19 cellular contexts compared by ENCODE assay signal in the genomic region with DNA sequence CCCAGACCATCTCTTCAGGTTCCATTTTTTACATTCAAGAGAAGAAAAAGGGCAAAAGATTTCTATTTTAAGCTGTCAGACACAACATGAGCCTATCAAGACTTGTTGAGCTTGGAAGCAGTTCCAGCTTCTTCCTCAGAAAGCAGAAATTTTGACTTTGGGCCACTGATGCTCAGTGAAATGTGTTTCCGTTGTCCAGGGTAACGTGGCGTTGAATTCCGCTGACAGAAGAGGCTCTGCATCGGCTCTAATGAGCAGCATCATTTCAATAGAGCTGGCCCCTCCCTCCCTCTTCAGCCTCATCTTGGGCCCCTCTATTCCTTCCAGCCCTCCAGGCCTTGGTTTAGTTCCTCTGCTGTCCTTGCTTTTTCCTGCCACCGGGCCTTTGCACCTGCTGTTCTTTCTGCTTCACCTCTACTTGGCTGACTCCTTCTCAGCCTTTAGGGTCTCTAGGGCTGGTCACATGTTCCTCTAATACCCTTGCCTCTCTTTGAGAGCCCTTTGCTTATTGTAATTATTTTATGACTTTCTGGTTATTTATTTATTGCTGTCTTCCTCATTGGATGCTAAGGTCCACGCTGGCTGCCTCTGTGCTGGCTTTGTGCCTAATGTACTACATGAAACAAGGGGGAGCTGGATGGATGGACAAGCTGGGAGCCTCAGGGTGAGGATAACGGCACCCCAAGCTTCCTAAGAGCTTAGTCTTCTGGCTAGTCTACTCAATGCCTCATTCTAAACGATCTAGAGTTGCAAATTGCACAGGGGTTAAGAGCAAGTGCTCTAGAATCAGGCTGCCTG.
DNase-seq lines count a peak whose midpoint lies in the region; ATAC-seq and TF ChIP-seq lines count a peak whose summit lies in the region.
"Had no signal": no experiment of that assay in that cellular context is flagged by ENCODE, and none has a peak within 500 bp of the region (broad histone marks: within the 10 kb centered on the region; RNA-seq: fewer than 3 reads in every experiment).

No MANE protein-coding gene starts in this region.

- H3K4me3 Mint-ChIP-seq in CD8-positive, alpha-beta memory T cell: no peak overlapping the region
- H3K4me3 Mint-ChIP-seq: stimulated activated naive CD8-positive, alpha-beta T cell treated with anti-CD3 and anti-CD28 coated beads, Interleukin-15, Interleukin-2, amounts not matched to agents 100 ng/mL and 50 ng/mL, for 24 hours had no signal

- no peak overlapping the region for H3K27ac ChIP-seq in CD8-positive, alpha-beta memory T cell (ENCODE audit: low read depth, low read length)
- H3K27ac ChIP-seq in coronary artery (peak overlapping the region; percentile 66 to 70), neutrophil (peak overlapping the region; percentile 48)
- H3K27ac ChIP-seq: PC-9, sigmoid colon, upper lobe of left lung had no signal

- H3K27me3 Mint-ChIP-seq in CD8-positive, alpha-beta memory T cell: no peaks in the 10 kb centered on the region
- H3K27me3 Mint-ChIP-seq: stimulated activated naive CD8-positive, alpha-beta T cell treated with anti-CD3 and anti-CD28 coated beads, Interleukin-15, Interleukin-2, amounts not matched to agents 100 ng/mL and 50 ng/mL, for 24 hours had no signal

- H3K27ac Mint-ChIP-seq in CD8-positive, alpha-beta memory T cell: peak overlapping the region in 6 of 8 donors; percentile 35 to 79 (median 50)
- H3K27ac Mint-ChIP-seq: stimulated activated naive CD8-positive, alpha-beta T cell treated with anti-CD3 and anti-CD28 coated beads, Interleukin-15, Interleukin-2, amounts not matched to agents 100 ng/mL and 50 ng/mL, for 24 hours had no signal

- POLR2A ChIA-PET in CD8-positive, alpha-beta memory T cell (lab: Charles Lee): no interaction called here

- H3K36me3 ChIP-seq in CD8-positive, alpha-beta memory T cell (ENCODE audit: insufficient read depth, low read length): no peaks in the 10 kb centered on the region
- H3K36me3 ChIP-seq in neutrophil: no peaks in the 10 kb centered on the region
- H3K36me3 ChIP-seq: heart left ventricle, sigmoid colon, upper lobe of left lung had no signal

- H3K27me3 ChIP-seq in CD8-positive, alpha-beta memory T cell (ENCODE audit: insufficient read depth, low read length, poor library complexity, severe bottlenecking): no peaks in the 10 kb centered on the region
- no peaks in the 10 kb centered on the region for H3K27me3 ChIP-seq in neutrophil
- H3K27me3 ChIP-seq: heart left ventricle, sigmoid colon, upper lobe of left lung had no signal

- TF ChIP-seq CTCF in coronary artery (IDR thresholded peaks at IDR 0.05): no peak
- no peak for TF ChIP-seq CTCF in neutrophil (IDR thresholded peaks at IDR 0.05)

- H3K9me3 ChIP-seq in CD8-positive, alpha-beta memory T cell (ENCODE audit: low read length): no peaks in the 10 kb centered on the region
- H3K9me3 ChIP-seq in neutrophil: no peaks in the 10 kb centered on the region
- H3K9me3 ChIP-seq: heart left ventricle, sigmoid colon, upper lobe of left lung had no signal

- CTCF ChIA-PET in CD8-positive, alpha-beta memory T cell (lab: Charles Lee): interaction anchor here (1.0 to 2.1 kb wide), 2 partner anchors 172 to 247 kb away, joined by 3 to 10 read pairs; partner anchors contain the start of gene CHST11

- DNase-seq in NCI-H748 (lab: John Stamatoyannopoulos, UW; ENCODE audit: unreplicated experiment) (peak; percentile 9), NCI-H748 treated with DMSO at 0.1 percent for 48 hours (lab: John Stamatoyannopoulos, UW) (no peak), coronary artery (ENCODE audit: low spot score) (no peak), NCI-H1417 (lab: John Stamatoyannopoulos, UW) (no peak)
- DNase-seq in CD8-positive, alpha-beta memory T cell: no peak
- no peak for DNase-seq in activated CD4-positive, CD25-positive, alpha-beta regulatory T cell (lab: John Stamatoyannopoulos, UW)
- DNase-seq: activated CD8-positive, alpha-beta memory T cell treated with anti-CD3 and anti-CD28 coated beads for 24 hours; anterior cingulate cortex; GF-D8; H7; heart left ventricle; NCI-H774; PC-9; sigmoid colon; upper lobe of left lung had no signal

- H3K36me3 Mint-ChIP-seq in CD8-positive, alpha-beta memory T cell: peaks cover 0 to 28% (median 5%) of the 10 kb centered on the region in 3 donors

- ATAC-seq in GM21619 (IDR thresholded peaks at IDR 0.05; ENCODE audit: unreplicated experiment): no peak
- ATAC-seq: activated CD4-positive, CD25-positive, alpha-beta regulatory T cell treated with anti-CD3 and anti-CD28 coated beads, Interleukin-2, amount 50 U/mL, for 24 hours had no signal

- no peaks in the 10 kb centered on the region for H3K9me3 Mint-ChIP-seq in CD8-positive, alpha-beta memory T cell
- H3K9me3 Mint-ChIP-seq: stimulated activated naive CD8-positive, alpha-beta T cell treated with anti-CD3 and anti-CD28 coated beads, Interleukin-15, Interleukin-2, amounts not matched to agents 100 ng/mL and 50 ng/mL, for 24 hours had no signal

- no peak overlapping the region for H3K4me3 ChIP-seq in CD8-positive, alpha-beta memory T cell (ENCODE audit: low read length)
- H3K4me3 ChIP-seq in coronary artery (no peak overlapping the region), neutrophil (ENCODE audit: low read depth in 1 of 2, low read length in 1 of 2) (no peak overlapping the region)
- H3K4me3 ChIP-seq: heart left ventricle, PC-9, sigmoid colon, upper lobe of left lung had no signal

- peaks cover 69 to 90% (median 80%) of the 10 kb centered on the region in 3 donors for H3K4me1 Mint-ChIP-seq in CD8-positive, alpha-beta memory T cell

- no peaks in the 10 kb centered on the region for H3K4me1 ChIP-seq in CD8-positive, alpha-beta memory T cell (ENCODE audit: insufficient read depth, low read length)
- peaks cover 11 to 15% of the 10 kb centered on the region in 2 experiments for H3K4me1 ChIP-seq in neutrophil (ENCODE audit: control insufficient read depth in 1 of 2, insufficient read depth in 1 of 2, low read depth in 1 of 2, low read length in 1 of 2)
